24 cellular contexts compared by ENCODE assay signal in genomic region chr15:42940527-42940926, GRCh38.
"Had no signal": no experiment of that assay in that cellular context is flagged by ENCODE, and none has a peak within 500 bp of the region (broad histone marks: within the 10 kb centered on the region; RNA-seq: fewer than 3 reads in every experiment).

No MANE protein-coding gene starts in this region.

- H3K9me3 Mint-ChIP-seq: activated CD4-positive, alpha-beta memory T cell treated with anti-CD3 and anti-CD28 coated beads, Interleukin-2, amount 10 ng/mL, durations not matched to agents 7 days and 5 days; activated naive CD4-positive, alpha-beta T cell treated with anti-CD3 and anti-CD28 coated beads, Interleukin-2, amount 10 ng/mL, durations not matched to agents 7 days and 5 days; activated naive CD4-positive, alpha-beta T cell treated with anti-CD3 and anti-CD28 coated beads, Interleukin-2, amount 50 U/mL, for 72 hours; activated naive CD8-positive, alpha-beta T cell treated with anti-CD3 and anti-CD28 coated beads, Interleukin-2, amount 10 ng/mL, durations not matched to agents 7 days and 5 days; activated T-cell treated with anti-CD3 and anti-CD28 coated beads, Interleukin-2, amount 50 U/mL, for 24 hours; activated T-cell treated with anti-CD3 and anti-CD28 coated beads, Interleukin-2, amount 50 U/mL, for 72 hours had no signal

- H3K27ac Mint-ChIP-seq: activated CD4-positive, alpha-beta memory T cell treated with anti-CD3 and anti-CD28 coated beads, Interleukin-2, amount 10 ng/mL, durations not matched to agents 7 days and 5 days; activated CD4-positive, alpha-beta T cell treated with anti-CD3 and anti-CD28 coated beads, Interleukin-2, amount 10 ng/mL, durations not matched to agents 7 days and 5 days; activated naive CD4-positive, alpha-beta T cell treated with anti-CD3 and anti-CD28 coated beads, Interleukin-2, amount 10 ng/mL, durations not matched to agents 7 days and 5 days; activated naive CD4-positive, alpha-beta T cell treated with anti-CD3 and anti-CD28 coated beads, Interleukin-2, amount 50 U/mL, for 72 hours; activated naive CD8-positive, alpha-beta T cell treated with anti-CD3 and anti-CD28 coated beads, Interleukin-2, amount 10 ng/mL, durations not matched to agents 7 days and 5 days; activated T-cell treated with anti-CD3 and anti-CD28 coated beads, Interleukin-2, amount 50 U/mL, for 24 hours; activated T-cell treated with anti-CD3 and anti-CD28 coated beads, Interleukin-2, amount 50 U/mL, for 72 hours had no signal

- H3K4me3 Mint-ChIP-seq: activated CD4-positive, alpha-beta memory T cell treated with anti-CD3 and anti-CD28 coated beads, Interleukin-2, amount 10 ng/mL, durations not matched to agents 7 days and 5 days; activated CD4-positive, alpha-beta T cell treated with anti-CD3 and anti-CD28 coated beads, Interleukin-2, amount 10 ng/mL, durations not matched to agents 7 days and 5 days; activated naive CD4-positive, alpha-beta T cell treated with anti-CD3 and anti-CD28 coated beads, Interleukin-2, amount 10 ng/mL, durations not matched to agents 7 days and 5 days; activated naive CD8-positive, alpha-beta T cell treated with anti-CD3 and anti-CD28 coated beads, Interleukin-2, amount 10 ng/mL, durations not matched to agents 7 days and 5 days; activated T-cell treated with anti-CD3 and anti-CD28 coated beads, Interleukin-2, amount 50 U/mL, for 24 hours; activated T-cell treated with anti-CD3 and anti-CD28 coated beads, Interleukin-2, amount 50 U/mL, for 72 hours had no signal

- H3K4me1 Mint-ChIP-seq: activated CD4-positive, alpha-beta memory T cell treated with anti-CD3 and anti-CD28 coated beads, Interleukin-2, amount 10 ng/mL, durations not matched to agents 7 days and 5 days; activated CD4-positive, alpha-beta T cell treated with anti-CD3 and anti-CD28 coated beads, Interleukin-2, amount 10 ng/mL, durations not matched to agents 7 days and 5 days; activated naive CD4-positive, alpha-beta T cell treated with anti-CD3 and anti-CD28 coated beads, Interleukin-2, amount 10 ng/mL, durations not matched to agents 7 days and 5 days; activated naive CD8-positive, alpha-beta T cell treated with anti-CD3 and anti-CD28 coated beads, Interleukin-2, amount 10 ng/mL, durations not matched to agents 7 days and 5 days had no signal

- H3K27me3 Mint-ChIP-seq: activated CD4-positive, alpha-beta memory T cell treated with anti-CD3 and anti-CD28 coated beads, Interleukin-2, amount 10 ng/mL, durations not matched to agents 7 days and 5 days; activated CD4-positive, alpha-beta T cell treated with anti-CD3 and anti-CD28 coated beads, Interleukin-2, amount 10 ng/mL, durations not matched to agents 7 days and 5 days; activated naive CD4-positive, alpha-beta T cell treated with anti-CD3 and anti-CD28 coated beads, Interleukin-2, amount 10 ng/mL, durations not matched to agents 7 days and 5 days; activated naive CD8-positive, alpha-beta T cell treated with anti-CD3 and anti-CD28 coated beads, Interleukin-2, amount 10 ng/mL, durations not matched to agents 7 days and 5 days; activated T-cell treated with anti-CD3 and anti-CD28 coated beads, Interleukin-2, amount 50 U/mL, for 24 hours had no signal

- DNase-seq: activated CD4-positive, alpha-beta memory T cell treated with anti-CD3 and anti-CD28 coated beads, Interleukin-2, amount 10 ng/mL, durations not matched to agents 7 days and 5 days; activated CD4-positive, alpha-beta T cell treated with anti-CD3 and anti-CD28 coated beads for 1 hour; activated CD4-positive, alpha-beta T cell treated with anti-CD3 and anti-CD28 coated beads for 4 hours; activated CD4-positive, alpha-beta T cell treated with anti-CD3 and anti-CD28 coated beads, Interleukin-2, amount 10 ng/mL, durations not matched to agents 7 days and 5 days; activated CD4-positive, alpha-beta T cell treated with anti-CD3 and anti-CD28 coated beads, Interleukin-2, amount 50 U/mL, for 4 hours; activated CD4-positive, CD25-positive, alpha-beta regulatory T cell; activated CD8-positive, alpha-beta memory T cell treated with anti-CD3 and anti-CD28 coated beads, Interleukin-2, amount 50 U/mL, for 48 hours; activated gamma-delta T cell; activated naive CD4-positive, alpha-beta T cell; activated naive CD4-positive, alpha-beta T cell treated with anti-CD3 and anti-CD28 coated beads, Interleukin-2, amount 10 ng/mL, durations not matched to agents 7 days and 5 days; activated naive CD8-positive, alpha-beta T cell treated with anti-CD3 and anti-CD28 coated beads, Interleukin-2, amount 10 ng/mL, durations not matched to agents 7 days and 5 days; activated T-cell treated with anti-CD3 and anti-CD28 coated beads for 4 hours; activated T-cell treated with anti-CD3 and anti-CD28 coated beads, Interleukin-2, amount 50 U/mL, for 24 hours; activated T-cell treated with anti-CD3 and anti-CD28 coated beads, Interleukin-2, amount 50 U/mL, for 72 hours; amniotic stem cell; brain microvascular endothelial cell; cortex of kidney; dermis blood vessel endothelial cell; effector CD8-positive, alpha-beta T cell; esophagus squamous epithelium; foreskin melanocyte; T-helper 2 cell had no signal

- ATAC-seq: activated naive CD4-positive, alpha-beta T cell treated with anti-CD3 and anti-CD28 coated beads, Interleukin-2, amount 50 U/mL, for 72 hours; activated T-cell treated with anti-CD3 and anti-CD28 coated beads, Interleukin-2, amount 50 U/mL, for 72 hours; gastroesophageal sphincter had no signal
